ENCODE assay signal across 1 cellular context in the genomic region with DNA sequence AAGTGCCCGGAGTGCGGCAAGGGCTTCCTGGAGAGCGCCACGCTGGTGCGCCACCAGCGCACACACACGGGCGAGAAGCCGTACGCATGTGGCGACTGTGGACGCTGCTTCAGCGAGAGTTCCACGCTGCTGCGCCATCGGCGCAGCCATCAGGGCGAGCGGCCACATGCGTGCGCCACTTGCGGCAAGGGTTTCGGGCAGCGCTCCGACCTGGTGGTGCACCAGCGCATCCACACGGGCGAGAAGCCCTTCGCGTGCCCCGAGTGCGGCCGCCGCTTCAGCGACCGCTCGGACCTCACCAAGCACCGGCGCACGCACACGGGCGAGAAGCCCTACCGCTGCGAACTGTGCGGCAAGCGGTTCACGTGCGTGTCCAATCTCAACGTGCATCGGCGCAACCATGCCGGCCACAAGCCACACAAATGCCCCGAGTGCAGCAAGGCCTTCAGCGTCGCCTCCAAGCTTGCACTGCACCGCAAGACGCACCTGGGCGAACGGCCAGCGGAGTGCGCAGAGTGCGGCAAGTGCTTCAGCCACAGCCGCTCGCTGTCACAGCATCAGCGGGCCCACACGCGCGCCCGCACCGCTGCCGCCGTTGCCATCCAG.
TF ChIP-seq lines count a peak whose summit lies in the region.

No MANE protein-coding gene starts in this region.

TF ChIP-seq in K562, 482 proteins besides CTCF, POLR2A, EP300 and RAD21:
- TF ChIP-seq FOSL1 (tag; conservative IDR thresholded peaks at IDR 0.05): no peak
- TF ChIP-seq ZNF436 (CRISPR knock-in tag; IDR thresholded peaks at IDR 0.05): no peak
- no peak for TF ChIP-seq SMARCB1 (IDR thresholded peaks at IDR 0.05; ENCODE audit: insufficient read length, low read depth)
- TF ChIP-seq ZNF384 (IDR thresholded peaks at IDR 0.05; ENCODE audit: low read depth, low read length): no peak
- TF ChIP-seq, protein P1, sequence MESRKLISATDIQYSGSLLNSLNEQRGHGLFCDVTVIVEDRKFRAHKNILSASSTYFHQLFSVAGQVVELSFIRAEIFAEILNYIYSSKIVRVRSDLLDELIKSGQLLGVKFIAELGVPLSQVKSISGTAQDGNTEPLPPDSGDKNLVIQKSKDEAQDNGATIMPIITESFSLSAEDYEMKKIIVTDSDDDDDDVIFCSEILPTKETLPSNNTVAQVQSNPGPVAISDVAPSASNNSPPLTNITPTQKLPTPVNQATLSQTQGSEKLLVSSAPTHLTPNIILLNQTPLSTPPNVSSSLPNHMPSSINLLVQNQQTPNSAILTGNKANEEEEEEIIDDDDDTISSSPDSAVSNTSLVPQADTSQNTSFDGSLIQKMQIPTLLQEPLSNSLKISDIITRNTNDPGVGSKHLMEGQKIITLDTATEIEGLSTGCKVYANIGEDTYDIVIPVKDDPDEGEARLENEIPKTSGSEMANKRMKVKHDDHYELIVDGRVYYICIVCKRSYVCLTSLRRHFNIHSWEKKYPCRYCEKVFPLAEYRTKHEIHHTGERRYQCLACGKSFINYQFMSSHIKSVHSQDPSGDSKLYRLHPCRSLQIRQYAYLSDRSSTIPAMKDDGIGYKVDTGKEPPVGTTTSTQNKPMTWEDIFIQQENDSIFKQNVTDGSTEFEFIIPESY (CRISPR knock-in tag; IDR thresholded peaks at IDR 0.05): peak; percentile 96
- TF ChIP-seq CXXC5 (CRISPR knock-in tag; IDR thresholded peaks at IDR 0.05): no peak
- TF ChIP-seq, protein P2, sequence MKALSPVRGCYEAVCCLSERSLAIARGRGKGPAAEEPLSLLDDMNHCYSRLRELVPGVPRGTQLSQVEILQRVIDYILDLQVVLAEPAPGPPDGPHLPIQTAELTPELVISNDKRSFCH (CRISPR knock-in tag; IDR thresholded peaks at IDR 0.05): no peak
- TF ChIP-seq, protein P2 (tag; IDR thresholded peaks at IDR 0.05): no peak
- no peak for TF ChIP-seq NR3C1 (CRISPR knock-in tag; IDR thresholded peaks at IDR 0.05)
- no peak for TF ChIP-seq TAF9B (IDR thresholded peaks at IDR 0.05; ENCODE audit: partially characterized antibody)
- TF ChIP-seq SRSF7 (optimal IDR thresholded peaks at IDR 0.05; ENCODE audit: low read depth, low read length): no peak
- no peak for TF ChIP-seq TCF7 (IDR thresholded peaks at IDR 0.05; ENCODE audit: borderline replicate concordance)
- no peak for TF ChIP-seq MBD2 (IDR thresholded peaks at IDR 0.05; ENCODE audit: borderline replicate concordance, low read depth)
- TF ChIP-seq RBFOX2 (IDR thresholded peaks at IDR 0.05; ENCODE audit: low read depth, low read length): peak; percentile 66
- TF ChIP-seq POLR2G (IDR thresholded peaks at IDR 0.05; ENCODE audit: low read depth, low read length): peak; percentile 72
- TF ChIP-seq, protein P3, sequence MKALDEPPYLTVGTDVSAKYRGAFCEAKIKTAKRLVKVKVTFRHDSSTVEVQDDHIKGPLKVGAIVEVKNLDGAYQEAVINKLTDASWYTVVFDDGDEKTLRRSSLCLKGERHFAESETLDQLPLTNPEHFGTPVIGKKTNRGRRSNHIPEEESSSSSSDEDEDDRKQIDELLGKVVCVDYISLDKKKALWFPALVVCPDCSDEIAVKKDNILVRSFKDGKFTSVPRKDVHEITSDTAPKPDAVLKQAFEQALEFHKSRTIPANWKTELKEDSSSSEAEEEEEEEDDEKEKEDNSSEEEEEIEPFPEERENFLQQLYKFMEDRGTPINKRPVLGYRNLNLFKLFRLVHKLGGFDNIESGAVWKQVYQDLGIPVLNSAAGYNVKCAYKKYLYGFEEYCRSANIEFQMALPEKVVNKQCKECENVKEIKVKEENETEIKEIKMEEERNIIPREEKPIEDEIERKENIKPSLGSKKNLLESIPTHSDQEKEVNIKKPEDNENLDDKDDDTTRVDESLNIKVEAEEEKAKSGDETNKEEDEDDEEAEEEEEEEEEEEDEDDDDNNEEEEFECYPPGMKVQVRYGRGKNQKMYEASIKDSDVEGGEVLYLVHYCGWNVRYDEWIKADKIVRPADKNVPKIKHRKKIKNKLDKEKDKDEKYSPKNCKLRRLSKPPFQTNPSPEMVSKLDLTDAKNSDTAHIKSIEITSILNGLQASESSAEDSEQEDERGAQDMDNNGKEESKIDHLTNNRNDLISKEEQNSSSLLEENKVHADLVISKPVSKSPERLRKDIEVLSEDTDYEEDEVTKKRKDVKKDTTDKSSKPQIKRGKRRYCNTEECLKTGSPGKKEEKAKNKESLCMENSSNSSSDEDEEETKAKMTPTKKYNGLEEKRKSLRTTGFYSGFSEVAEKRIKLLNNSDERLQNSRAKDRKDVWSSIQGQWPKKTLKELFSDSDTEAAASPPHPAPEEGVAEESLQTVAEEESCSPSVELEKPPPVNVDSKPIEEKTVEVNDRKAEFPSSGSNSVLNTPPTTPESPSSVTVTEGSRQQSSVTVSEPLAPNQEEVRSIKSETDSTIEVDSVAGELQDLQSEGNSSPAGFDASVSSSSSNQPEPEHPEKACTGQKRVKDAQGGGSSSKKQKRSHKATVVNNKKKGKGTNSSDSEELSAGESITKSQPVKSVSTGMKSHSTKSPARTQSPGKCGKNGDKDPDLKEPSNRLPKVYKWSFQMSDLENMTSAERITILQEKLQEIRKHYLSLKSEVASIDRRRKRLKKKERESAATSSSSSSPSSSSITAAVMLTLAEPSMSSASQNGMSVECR (CRISPR knock-in tag; IDR thresholded peaks at IDR 0.05): peak; percentile 23; the same call in 1 of the 2 replicates
- TF ChIP-seq, protein P4, sequence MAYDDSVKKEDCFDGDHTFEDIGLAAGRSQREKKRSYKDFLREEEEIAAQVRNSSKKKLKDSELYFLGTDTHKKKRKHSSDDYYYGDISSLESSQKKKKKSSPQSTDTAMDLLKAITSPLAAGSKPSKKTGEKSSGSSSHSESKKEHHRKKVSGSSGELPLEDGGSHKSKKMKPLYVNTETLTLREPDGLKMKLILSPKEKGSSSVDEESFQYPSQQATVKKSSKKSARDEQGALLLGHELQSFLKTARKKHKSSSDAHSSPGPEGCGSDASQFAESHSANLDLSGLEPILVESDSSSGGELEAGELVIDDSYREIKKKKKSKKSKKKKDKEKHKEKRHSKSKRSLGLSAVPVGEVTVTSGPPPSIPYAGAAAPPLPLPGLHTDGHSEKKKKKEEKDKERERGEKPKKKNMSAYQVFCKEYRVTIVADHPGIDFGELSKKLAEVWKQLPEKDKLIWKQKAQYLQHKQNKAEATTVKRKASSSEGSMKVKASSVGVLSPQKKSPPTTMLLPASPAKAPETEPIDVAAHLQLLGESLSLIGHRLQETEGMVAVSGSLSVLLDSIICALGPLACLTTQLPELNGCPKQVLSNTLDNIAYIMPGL (CRISPR knock-in tag; IDR thresholded peaks at IDR 0.05): no peak
- no peak for TF ChIP-seq LARP7 (IDR thresholded peaks at IDR 0.05)
- TF ChIP-seq, protein P5, sequence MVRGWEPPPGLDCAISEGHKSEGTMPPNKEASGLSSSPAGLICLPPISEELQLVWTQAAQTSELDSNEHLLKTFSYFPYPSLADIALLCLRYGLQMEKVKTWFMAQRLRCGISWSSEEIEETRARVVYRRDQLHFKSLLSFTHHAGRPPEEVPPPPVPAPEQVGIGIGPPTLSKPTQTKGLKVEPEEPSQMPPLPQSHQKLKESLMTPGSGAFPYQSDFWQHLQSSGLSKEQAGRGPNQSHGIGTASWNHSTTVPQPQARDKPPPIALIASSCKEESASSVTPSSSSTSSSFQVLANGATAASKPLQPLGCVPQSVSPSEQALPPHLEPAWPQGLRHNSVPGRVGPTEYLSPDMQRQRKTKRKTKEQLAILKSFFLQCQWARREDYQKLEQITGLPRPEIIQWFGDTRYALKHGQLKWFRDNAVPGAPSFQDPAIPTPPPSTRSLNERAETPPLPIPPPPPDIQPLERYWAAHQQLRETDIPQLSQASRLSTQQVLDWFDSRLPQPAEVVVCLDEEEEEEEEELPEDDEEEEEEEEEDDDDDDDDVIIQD (CRISPR knock-in tag; IDR thresholded peaks at IDR 0.05): no peak
- TF ChIP-seq, protein P6, sequence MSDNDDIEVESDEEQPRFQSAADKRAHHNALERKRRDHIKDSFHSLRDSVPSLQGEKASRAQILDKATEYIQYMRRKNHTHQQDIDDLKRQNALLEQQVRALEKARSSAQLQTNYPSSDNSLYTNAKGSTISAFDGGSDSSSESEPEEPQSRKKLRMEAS (CRISPR knock-in tag; IDR thresholded peaks at IDR 0.05): peak; percentile 36
- TF ChIP-seq, protein P7, sequence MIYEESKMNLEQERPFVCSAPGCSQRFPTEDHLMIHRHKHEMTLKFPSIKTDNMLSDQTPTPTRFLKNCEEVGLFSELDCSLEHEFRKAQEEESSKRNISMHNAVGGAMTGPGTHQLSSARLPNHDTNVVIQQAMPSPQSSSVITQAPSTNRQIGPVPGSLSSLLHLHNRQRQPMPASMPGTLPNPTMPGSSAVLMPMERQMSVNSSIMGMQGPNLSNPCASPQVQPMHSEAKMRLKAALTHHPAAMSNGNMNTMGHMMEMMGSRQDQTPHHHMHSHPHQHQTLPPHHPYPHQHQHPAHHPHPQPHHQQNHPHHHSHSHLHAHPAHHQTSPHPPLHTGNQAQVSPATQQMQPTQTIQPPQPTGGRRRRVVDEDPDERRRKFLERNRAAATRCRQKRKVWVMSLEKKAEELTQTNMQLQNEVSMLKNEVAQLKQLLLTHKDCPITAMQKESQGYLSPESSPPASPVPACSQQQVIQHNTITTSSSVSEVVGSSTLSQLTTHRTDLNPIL (CRISPR knock-in tag; IDR thresholded peaks at IDR 0.05): no peak
- no peak for TF ChIP-seq ZC3H4 (CRISPR knock-in tag; IDR thresholded peaks at IDR 0.05; ENCODE audit: borderline replicate concordance)
- peak; percentile 64; the same call in 1 of the 2 replicates for TF ChIP-seq HNRNPL (IDR thresholded peaks at IDR 0.05; ENCODE audit: low read depth, low read length)
- no peak for TF ChIP-seq POLR3G (IDR thresholded peaks at IDR 0.05; ENCODE audit: extremely low read depth, insufficient read length, insufficient replicate concordance)
- TF ChIP-seq, protein P8, sequence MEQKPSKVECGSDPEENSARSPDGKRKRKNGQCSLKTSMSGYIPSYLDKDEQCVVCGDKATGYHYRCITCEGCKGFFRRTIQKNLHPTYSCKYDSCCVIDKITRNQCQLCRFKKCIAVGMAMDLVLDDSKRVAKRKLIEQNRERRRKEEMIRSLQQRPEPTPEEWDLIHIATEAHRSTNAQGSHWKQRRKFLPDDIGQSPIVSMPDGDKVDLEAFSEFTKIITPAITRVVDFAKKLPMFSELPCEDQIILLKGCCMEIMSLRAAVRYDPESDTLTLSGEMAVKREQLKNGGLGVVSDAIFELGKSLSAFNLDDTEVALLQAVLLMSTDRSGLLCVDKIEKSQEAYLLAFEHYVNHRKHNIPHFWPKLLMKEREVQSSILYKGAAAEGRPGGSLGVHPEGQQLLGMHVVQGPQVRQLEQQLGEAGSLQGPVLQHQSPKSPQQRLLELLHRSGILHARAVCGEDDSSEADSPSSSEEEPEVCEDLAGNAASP (IDR thresholded peaks at IDR 0.05): no peak
- no peak for TF ChIP-seq SETDB1 (IDR thresholded peaks at IDR 0.05; ENCODE audit: low read length)
- no peak for TF ChIP-seq MYC (IDR thresholded peaks at IDR 0.05; ENCODE audit: low read depth, low read length)
- no peak for TF ChIP-seq MYC (CRISPR knock-in tag; IDR thresholded peaks at IDR 0.05; ENCODE audit: borderline replicate concordance, low read depth)
- TF ChIP-seq ZNF695 (CRISPR knock-in tag; IDR thresholded peaks at IDR 0.05): no peak
- TF ChIP-seq, protein P9, sequence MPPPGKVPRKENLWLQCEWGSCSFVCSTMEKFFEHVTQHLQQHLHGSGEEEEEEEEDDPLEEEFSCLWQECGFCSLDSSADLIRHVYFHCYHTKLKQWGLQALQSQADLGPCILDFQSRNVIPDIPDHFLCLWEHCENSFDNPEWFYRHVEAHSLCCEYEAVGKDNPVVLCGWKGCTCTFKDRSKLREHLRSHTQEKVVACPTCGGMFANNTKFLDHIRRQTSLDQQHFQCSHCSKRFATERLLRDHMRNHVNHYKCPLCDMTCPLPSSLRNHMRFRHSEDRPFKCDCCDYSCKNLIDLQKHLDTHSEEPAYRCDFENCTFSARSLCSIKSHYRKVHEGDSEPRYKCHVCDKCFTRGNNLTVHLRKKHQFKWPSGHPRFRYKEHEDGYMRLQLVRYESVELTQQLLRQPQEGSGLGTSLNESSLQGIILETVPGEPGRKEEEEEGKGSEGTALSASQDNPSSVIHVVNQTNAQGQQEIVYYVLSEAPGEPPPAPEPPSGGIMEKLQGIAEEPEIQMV (tag; conservative IDR thresholded peaks at IDR 0.05; ENCODE audit: low read depth): no peak
- no peak for TF ChIP-seq PHB (CRISPR knock-in tag; IDR thresholded peaks at IDR 0.05)
- no peak for TF ChIP-seq ZNF175 (CRISPR knock-in tag; IDR thresholded peaks at IDR 0.05; ENCODE audit: low read depth)
- TF ChIP-seq MTA1 (IDR thresholded peaks at IDR 0.05; ENCODE audit: borderline replicate concordance): no peak
- TF ChIP-seq, protein P10, sequence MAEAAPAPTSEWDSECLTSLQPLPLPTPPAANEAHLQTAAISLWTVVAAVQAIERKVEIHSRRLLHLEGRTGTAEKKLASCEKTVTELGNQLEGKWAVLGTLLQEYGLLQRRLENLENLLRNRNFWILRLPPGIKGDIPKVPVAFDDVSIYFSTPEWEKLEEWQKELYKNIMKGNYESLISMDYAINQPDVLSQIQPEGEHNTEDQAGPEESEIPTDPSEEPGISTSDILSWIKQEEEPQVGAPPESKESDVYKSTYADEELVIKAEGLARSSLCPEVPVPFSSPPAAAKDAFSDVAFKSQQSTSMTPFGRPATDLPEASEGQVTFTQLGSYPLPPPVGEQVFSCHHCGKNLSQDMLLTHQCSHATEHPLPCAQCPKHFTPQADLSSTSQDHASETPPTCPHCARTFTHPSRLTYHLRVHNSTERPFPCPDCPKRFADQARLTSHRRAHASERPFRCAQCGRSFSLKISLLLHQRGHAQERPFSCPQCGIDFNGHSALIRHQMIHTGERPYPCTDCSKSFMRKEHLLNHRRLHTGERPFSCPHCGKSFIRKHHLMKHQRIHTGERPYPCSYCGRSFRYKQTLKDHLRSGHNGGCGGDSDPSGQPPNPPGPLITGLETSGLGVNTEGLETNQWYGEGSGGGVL (CRISPR knock-in tag; IDR thresholded peaks at IDR 0.05): no peak
- no peak for TF ChIP-seq PURB (CRISPR knock-in tag; IDR thresholded peaks at IDR 0.05; ENCODE audit: low read depth)
- no peak for TF ChIP-seq SRSF1 (IDR thresholded peaks at IDR 0.05; ENCODE audit: low read depth, low read length)
- no peak for TF ChIP-seq STAT5B (CRISPR knock-in tag; IDR thresholded peaks at IDR 0.05)
